Comparison of ENCODE assay signal across 1 cellular context in genomic region chr13:102845630-102846260, GRCh38.
A peak's percentile ranks its signal among the peaks of the same experiment; 100 is the strongest.
TF ChIP-seq lines count a peak whose summit lies in the region.

Gene ERCC5, plus strand, starts transcription at chr13:102846032. Its CDS starts 235 bp downstream, at chr13:102846267.

TF ChIP-seq in K562, 482 proteins besides CTCF, POLR2A, EP300 and RAD21 (continued from another document and continues in another):
- TF ChIP-seq ZNF639 (CRISPR knock-in tag; conservative IDR thresholded peaks at IDR 0.05 in 1 of 2, IDR thresholded peaks at IDR 0.05 in 1 of 2) (peak in 1 of 2 experiments; percentile 80; a peak in 2 of 4 replicates), GATAD2A (IDR thresholded peaks at IDR 0.05) (no peak), TCF7 (IDR thresholded peaks at IDR 0.05; ENCODE audit: borderline replicate concordance) (no peak), GATAD2B (IDR thresholded peaks at IDR 0.05; ENCODE audit: borderline replicate concordance) (no peak), E2F6 (IDR thresholded peaks at IDR 0.05; ENCODE audit: borderline replicate concordance in 1 of 2, extremely low read depth in 1 of 2, insufficient read depth in 1 of 2, insufficient read length in 1 of 2, low read depth in 1 of 2, low read length in 1 of 2, poor library complexity in 1 of 2, severe bottlenecking in 1 of 2) (peak; percentile 69 to 75), NR3C1 (CRISPR knock-in tag; IDR thresholded peaks at IDR 0.05) (no peak), EZH2 (IDR thresholded peaks at IDR 0.05; ENCODE audit: borderline replicate concordance, low read depth, low read length) (no peak), HDAC6 (IDR thresholded peaks at IDR 0.05; ENCODE audit: low read depth, low read length) (no peak), RCOR1 (IDR thresholded peaks at IDR 0.05; ENCODE audit: borderline replicate concordance in 1 of 2, low read depth in 2 of 2, low read length in 2 of 2) (peak in 1 of 2 experiments; percentile 54; a peak in 1 of 4 replicates), PYGO2 (tag; IDR thresholded peaks at IDR 0.05) (no peak), TRIM25 (IDR thresholded peaks at IDR 0.05; ENCODE audit: borderline replicate concordance) (no peak), SAFB2 (IDR thresholded peaks at IDR 0.05; ENCODE audit: borderline replicate concordance, low read depth, low read length, severe bottlenecking) (no peak), SMARCB1 (IDR thresholded peaks at IDR 0.05; ENCODE audit: insufficient read length, low read depth) (no peak), ZBTB43 (CRISPR knock-in tag; IDR thresholded peaks at IDR 0.05) (no peak), KHSRP (IDR thresholded peaks at IDR 0.05) (peak; percentile 64), ZNF79 (CRISPR knock-in tag; IDR thresholded peaks at IDR 0.05; ENCODE audit: low read depth) (no peak), ZBTB12 (CRISPR knock-in tag; IDR thresholded peaks at IDR 0.05) (peak; percentile 93), TFE3 (CRISPR knock-in tag; IDR thresholded peaks at IDR 0.05) (no peak), ZNF507 (tag; conservative IDR thresholded peaks at IDR 0.05) (no peak), E2F5 (CRISPR knock-in tag; IDR thresholded peaks at IDR 0.05) (no peak), FOXP1 (CRISPR knock-in tag; IDR thresholded peaks at IDR 0.05) (peak; percentile 65; the same call in 1 of the 2 replicates), ZNF384 (IDR thresholded peaks at IDR 0.05; ENCODE audit: low read depth, low read length) (no peak), NR2F6 (CRISPR knock-in tag; IDR thresholded peaks at IDR 0.05) (no peak), GTF2B (IDR thresholded peaks at IDR 0.05; ENCODE audit: extremely low read depth, insufficient read length) (no peak), ARNT (IDR thresholded peaks at IDR 0.05) (no peak), KAT7 (CRISPR knock-in tag; IDR thresholded peaks at IDR 0.05; ENCODE audit: borderline replicate concordance) (peak; percentile 72; the same call in 1 of the 2 replicates), WHSC1 (IDR thresholded peaks at IDR 0.05; ENCODE audit: low read length) (no peak), ZNF23 (CRISPR knock-in tag; IDR thresholded peaks at IDR 0.05) (no peak), MLLT1 (IDR thresholded peaks at IDR 0.05) (no peak), TCF3 (CRISPR knock-in tag; IDR thresholded peaks at IDR 0.05) (0 out of 2 replicates have a peak, but pooled peaks have one; percentile 41), HDGF (IDR thresholded peaks at IDR 0.05) (no peak), ZHX1 (conservative IDR thresholded peaks at IDR 0.05; ENCODE audit: low read length) (no peak), HDAC1 (IDR thresholded peaks at IDR 0.05) (peak in 1 of 2 experiments; percentile 47; a peak in 1 of 4 replicates), CREB1 (IDR thresholded peaks at IDR 0.05) (peak; percentile 97), CREB1 (CRISPR knock-in tag; IDR thresholded peaks at IDR 0.05) (peak; percentile 98), U2AF2 (optimal IDR thresholded peaks at IDR 0.05; ENCODE audit: low read depth, low read length) (no peak), POLR2B (IDR thresholded peaks at IDR 0.05; ENCODE audit: low read depth, partially characterized antibody) (no peak), NELFE (IDR thresholded peaks at IDR 0.05; ENCODE audit: insufficient read depth, insufficient read length) (no peak), MBD1 (CRISPR knock-in tag; IDR thresholded peaks at IDR 0.05) (no peak), ZC3H4 (CRISPR knock-in tag; IDR thresholded peaks at IDR 0.05; ENCODE audit: borderline replicate concordance) (no peak), SMARCA5 (IDR thresholded peaks at IDR 0.05) (no peak)
